22 cellular contexts compared by ENCODE assay signal in the genomic region with DNA sequence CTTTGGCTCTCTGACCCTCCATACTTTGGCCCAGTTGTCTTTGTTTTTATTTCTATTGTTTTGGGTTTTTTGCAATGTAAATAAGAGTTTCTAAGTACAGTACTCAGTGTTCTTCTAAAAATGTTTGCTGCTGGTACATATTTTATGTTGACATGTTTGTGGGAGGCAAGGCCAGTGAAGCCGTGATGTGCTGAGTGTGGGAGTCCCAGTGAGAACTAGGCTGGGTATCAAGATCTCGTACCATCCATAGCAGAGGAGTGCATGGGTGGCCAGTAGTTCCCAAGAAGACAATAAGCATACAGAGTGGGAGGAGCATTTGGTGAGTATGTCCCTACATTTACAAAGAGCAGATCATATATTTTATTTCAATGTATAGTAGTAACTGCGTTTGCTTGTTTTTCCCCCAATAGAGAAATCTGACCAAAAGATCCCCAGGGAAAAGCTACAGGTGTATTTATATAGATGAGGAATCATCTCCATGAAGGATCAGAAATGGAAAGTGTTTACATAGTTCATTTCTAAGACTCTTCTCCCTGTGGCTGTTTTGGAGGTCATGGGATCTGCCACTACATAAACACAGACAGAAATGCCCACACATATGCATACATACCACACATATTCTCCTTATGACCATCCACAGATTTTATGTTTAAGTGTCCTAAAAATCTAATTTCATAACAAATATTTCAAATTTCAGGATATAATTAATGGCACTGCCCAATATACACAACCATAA.
DNase-seq lines count a peak whose midpoint lies in the region; ATAC-seq and TF ChIP-seq lines count a peak whose summit lies in the region.
"Had no signal": no experiment of that assay in that cellular context is flagged by ENCODE, and none has a peak within 500 bp of the region (broad histone marks: within the 10 kb centered on the region; RNA-seq: fewer than 3 reads in every experiment).

No MANE protein-coding gene starts in this region.

- H3K4me3 ChIP-seq in HEK293 (ENCODE audit: low read depth, low read length) (no peak overlapping the region), choroid plexus epithelial cell (ENCODE audit: low read depth, low read length) (no peak overlapping the region), testis (no peak overlapping the region)
- H3K4me3 ChIP-seq: GM12878, SK-N-MC had no signal

- no peaks in the 10 kb centered on the region for H3K9me3 Mint-ChIP-seq in CD4-positive, alpha-beta T cell
- H3K9me3 Mint-ChIP-seq: IgD-negative memory B cell had no signal

- H3K4me1 Mint-ChIP-seq in CD4-positive, alpha-beta T cell (ENCODE audit: low read depth), result no peaks in the 10 kb centered on the region
- H3K4me1 Mint-ChIP-seq: IgD-negative memory B cell had no signal

- intact Hi-C loops in testis (cut with DNase I; ENCODE audit: low total_unique reads), result no loop called here
- intact Hi-C loops in CD4-positive, alpha-beta T cell (cut with DNase I, micrococcal nuclease), result no loop called here

- H3K27me3 Mint-ChIP-seq in CD4-positive, alpha-beta T cell, result no peaks in the 10 kb centered on the region
- H3K27me3 Mint-ChIP-seq: IgD-negative memory B cell had no signal

- H3K36me3 ChIP-seq in HEK293 (ENCODE audit: control insufficient read depth in 2 of 2, insufficient read depth in 1 of 2, low read length in 2 of 2), result no peaks in the 10 kb centered on the region
- H3K36me3 ChIP-seq in testis (ENCODE audit: low read depth, missing control alignments), result no peaks in the 10 kb centered on the region

- no peaks in the 10 kb centered on the region for H3K27me3 ChIP-seq in testis
- no peaks in the 10 kb centered on the region for H3K27me3 ChIP-seq in CD4-positive, alpha-beta T cell (ENCODE audit: control insufficient read depth, insufficient read depth, low read length)

- 49 to 58% methylated on average over 3 of the region's 3 CpGs for WGBS in testis, 2 donors

- no peak for TF ChIP-seq POLR2A in testis (IDR thresholded peaks at IDR 0.05)

- H3K27ac Mint-ChIP-seq in CD4-positive, alpha-beta T cell, result no peak overlapping the region
- H3K27ac Mint-ChIP-seq: IgD-negative memory B cell had no signal

- DNase-seq in choroid plexus epithelial cell (ENCODE audit: low read depth) (peak; percentile 64), iris pigment epithelial cell (ENCODE audit: low read depth) (peak; percentile 71), testis (peak; percentile 47), RWPE1 (ENCODE audit: low spot score) (no peak)
- DNase-seq in stimulated activated CD4-positive, alpha-beta T cell treated with anti-CD3 and anti-CD28 coated beads, Interleukin-2, amount 100 ng/mL, for 48 hours, result no peak
- no peak for DNase-seq in CD4-positive, alpha-beta T cell
- DNase-seq: ACHN, Karpas-422, NCI-H1048, NCI-H1436, NCI-H1930, NCI-H226, NCI-H524, NCI-H82, OCI-M1, SHP77 had no signal

- H3K4me1 ChIP-seq in HEK293 (ENCODE audit: control insufficient read depth, insufficient read depth, low read length) (no peaks in the 10 kb centered on the region), testis (peaks cover 10% of the 10 kb centered on the region)

- H3K27ac ChIP-seq in HEK293 (ENCODE audit: extremely low read depth, low read depth, low read length), result no peak overlapping the region
- H3K27ac ChIP-seq in testis, result peak overlapping the region in 1 of 2 donors; percentile 55
- no peak overlapping the region for H3K27ac ChIP-seq in RWPE1
- H3K27ac ChIP-seq in CD4-positive, alpha-beta T cell (ENCODE audit: low read depth, low read length), result no peak overlapping the region
- H3K27ac ChIP-seq: HL-60, SK-N-MC had no signal

- H3K9me3 ChIP-seq in HEK293 (ENCODE audit: control insufficient read depth, insufficient read depth, low read depth, low read length) (no peaks in the 10 kb centered on the region), testis (no peaks in the 10 kb centered on the region)
- no peaks in the 10 kb centered on the region for H3K9me3 ChIP-seq in CD4-positive, alpha-beta T cell (ENCODE audit: control insufficient read depth, low read length)

- no peak overlapping the region for H3K4me3 Mint-ChIP-seq in CD4-positive, alpha-beta T cell
- H3K4me3 Mint-ChIP-seq: CD14-positive monocyte, IgD-negative memory B cell had no signal

- CTCF ChIA-PET in HEK293 (lab: Yijun Ruan, JAX) (interaction anchor here (0.6 kb wide), 1 partner anchor 498 kb away, joined by 3 read pairs; no protein-coding TSS in a partner anchor), RWPE1 (lab: Yijun Ruan, JAX) (no interaction called here)
- CTCF ChIA-PET in CD4-positive, alpha-beta T cell (lab: Charles Lee), result no interaction called here

- POLR2A ChIA-PET in HEK293 (lab: Yijun Ruan, JAX) (no interaction called here), RWPE1 (lab: Yijun Ruan, JAX; ENCODE audit: low non-redundant PET) (no interaction called here)
- POLR2A ChIA-PET in CD4-positive, alpha-beta T cell (lab: Charles Lee), result no interaction called here

- no peak for ATAC-seq in CD4-positive, alpha-beta T cell (ENCODE audit: poor library complexity)
- ATAC-seq: GM12878 had no signal

- TF ChIP-seq CTCF in HEK293 (tag by site-specific recombination; IDR thresholded peaks at IDR 0.05) (no peak), choroid plexus epithelial cell (conservative IDR thresholded peaks at IDR 0.05; ENCODE audit: low read depth, low read length) (no peak), testis (IDR thresholded peaks at IDR 0.05) (no peak), RWPE1 (conservative IDR thresholded peaks at IDR 0.05; ENCODE audit: low read depth) (no peak)
- TF ChIP-seq CTCF in CD4-positive, alpha-beta T cell (IDR thresholded peaks at IDR 0.05), result no peak

- no peaks in the 10 kb centered on the region for H3K36me3 Mint-ChIP-seq in CD4-positive, alpha-beta T cell (ENCODE audit: low read depth)
- H3K36me3 Mint-ChIP-seq: CD14-positive monocyte, IgD-negative memory B cell had no signal

TF ChIP-seq in HEK293, 187 proteins besides CTCF, POLR2A, EP300 and RAD21:
- TF ChIP-seq EGR2 (tag by site-specific recombination; IDR thresholded peaks at IDR 0.05; ENCODE audit: low read depth) (peak; percentile 45; the same call in 1 of the 2 replicates), ZFHX2 (tag by site-specific recombination; conservative IDR thresholded peaks at IDR 0.05) (0 out of 2 replicates have a peak, but pooled peaks have one; percentile 26), BCL11B (tag by site-specific recombination; IDR thresholded peaks at IDR 0.05; ENCODE audit: low read depth) (no peak)

Comparison
In these comparisons a context has a peak if more than half of its experiments do, and no peak if none do; other contexts are left out.
1. DNase-seq: peak in choroid plexus epithelial cell (single experiment), iris pigment epithelial cell (single experiment) and testis (single experiment); none in RWPE1 (single experiment), stimulated activated CD4-positive, alpha-beta T cell treated with anti-CD3 and anti-CD28 coated beads, Interleukin-2, amount 100 ng/mL, for 48 hours (0 of 2) and CD4-positive, alpha-beta T cell (0 of 10).